In the genomic region with DNA sequence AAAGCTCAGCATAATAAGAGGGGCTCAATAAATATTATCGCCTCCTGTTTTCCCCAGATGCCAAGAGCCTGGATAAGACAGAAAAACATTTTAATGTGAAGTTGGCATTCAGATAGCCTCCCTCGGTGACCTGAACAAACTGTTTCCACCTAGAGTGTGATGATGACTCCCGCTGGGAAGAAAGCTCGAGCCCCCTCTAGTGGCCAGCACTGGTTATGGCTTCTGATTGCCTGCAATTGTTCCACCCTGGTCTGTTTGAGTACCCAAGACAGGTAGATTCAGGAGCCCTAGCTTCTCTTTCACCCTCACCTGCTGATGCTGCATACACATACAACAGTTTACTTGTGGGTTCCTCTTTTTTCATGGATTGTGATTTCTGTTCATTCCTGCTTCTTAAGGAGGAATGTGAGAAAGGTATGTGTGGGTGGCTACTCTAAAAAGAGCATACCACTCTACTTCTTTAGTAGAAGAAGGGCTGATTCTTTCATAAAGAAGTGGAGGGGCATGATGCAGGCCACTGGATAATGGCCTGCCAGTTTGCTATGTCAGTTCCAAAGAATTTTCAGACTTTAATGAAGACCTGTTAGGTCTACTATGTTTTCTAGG, we compare ENCODE assay signal across 8 cellular contexts. TPM values are rescaled to one million over a fixed set of nuclear protein-coding genes. Genes with fewer than 3 reads are reported as not detected.
DNase-seq lines count a peak whose midpoint lies in the region; ATAC-seq, FAIRE-seq and TF ChIP-seq lines count a peak whose summit lies in the region.

No MANE protein-coding gene starts in this region.

- no peak for TF ChIP-seq POLR2A in spleen (IDR thresholded peaks at IDR 0.05)

- H3K27me3 ChIP-seq in astrocyte (ENCODE audit: insufficient read depth, low read length) (no peaks in the 10 kb centered on the region), spleen (replicated peaks in 1 of 7) (no peaks in the 10 kb centered on the region)

- no peaks in the 10 kb centered on the region for H3K9me3 ChIP-seq in astrocyte (ENCODE audit: insufficient read depth, low read depth, low read length)
- H3K9me3 ChIP-seq in spleen: no peaks in the 10 kb centered on the region

- no peaks in the 10 kb centered on the region for H3K9me3 Mint-ChIP-seq in astrocyte (ENCODE audit: unreplicated experiment)

- peaks cover 4% of the 10 kb centered on the region for H3K4me1 Mint-ChIP-seq in astrocyte (ENCODE audit: low read depth, unreplicated experiment)

- H3K4me1 ChIP-seq in astrocyte (ENCODE audit: insufficient read depth, low read length) (peaks cover 2% of the 10 kb centered on the region), spleen (peaks cover 3 to 25% (median 6%) of the 10 kb centered on the region in 6 donors)

- no peaks in the 10 kb centered on the region for H3K27me3 Mint-ChIP-seq in astrocyte (ENCODE audit: low read depth, unreplicated experiment)

- no peak overlapping the region for H3K4me2 ChIP-seq in astrocyte (ENCODE audit: low read length)

- 10 to 17% (median 12%) methylated on average over 4 of the region's 4 CpGs for WGBS in spleen, 5 donors

- FAIRE-seq in astrocyte (lab: Jason Lieb, UNC): no peak

- no peak overlapping the region for H3K27ac Mint-ChIP-seq in astrocyte (ENCODE audit: unreplicated experiment)

- H3K36me3 Mint-ChIP-seq in astrocyte (ENCODE audit: low read depth, unreplicated experiment): peaks cover 16% of the 10 kb centered on the region

- peak; percentile 77 for DNase-seq in COLO668 (lab: John Stamatoyannopoulos, UW; ENCODE audit: unreplicated experiment)
- DNase-seq in NCI-H1105 (lab: John Stamatoyannopoulos, UW): peak; percentile 38
- peak; percentile 55 for DNase-seq in T1000 (lab: John Stamatoyannopoulos, UW)
- peak; percentile 13 for DNase-seq in astrocyte (ENCODE audit: low read depth)
- peak; percentile 55 to 73 for DNase-seq in hippocampal formation (lab: John Stamatoyannopoulos, UW)
- peak; percentile 91 for DNase-seq in spleen

- peaks cover 3% of the 10 kb centered on the region for H4K20me1 ChIP-seq in astrocyte (ENCODE audit: insufficient read depth, low read length)

- H3K4me3 ChIP-seq in astrocyte (ENCODE audit: insufficient read depth, low read depth, low read length) (no peak overlapping the region), spleen (no peak overlapping the region)

- intact Hi-C loops in spleen (cut with DNase I; ENCODE audit: low total_unique reads): loop anchor here (2.0 to 10.0 kb wide), 2 partner anchors 75 to 349 kb away; a partner anchor contains a TSS

- no peak overlapping the region for H2AFZ ChIP-seq in astrocyte (ENCODE audit: low read depth, low read length)

- H3K79me2 ChIP-seq in astrocyte (ENCODE audit: insufficient read depth, low read length): peaks cover 7% of the 10 kb centered on the region

- H3K36me3 ChIP-seq in astrocyte (ENCODE audit: insufficient read depth, low read length): peaks cover 35% of the 10 kb centered on the region
- peaks cover 0 to 82% (median 54%) of the 10 kb centered on the region in 6 donors for H3K36me3 ChIP-seq in spleen

- no peak overlapping the region for H3K4me3 Mint-ChIP-seq in astrocyte (ENCODE audit: unreplicated experiment)

- TF ChIP-seq CTCF in astrocyte (IDR thresholded peaks at IDR 0.05; ENCODE audit: insufficient read depth, low read depth, low read length) (peak; percentile 99), spleen (IDR thresholded peaks at IDR 0.05 in 8 of 11, conservative IDR thresholded peaks at IDR 0.05 in 3 of 11) (peak; percentile 81 to 97 (median 93))

- H3K9ac ChIP-seq in astrocyte (ENCODE audit: low read length): no peak overlapping the region

- ATAC-seq in GM21528 (IDR thresholded peaks at IDR 0.05; ENCODE audit: low FRiP score, unreplicated experiment) (peak; percentile 58), HG02938 (IDR thresholded peaks at IDR 0.05; ENCODE audit: unreplicated experiment) (no peak)

- H3K27ac ChIP-seq in astrocyte (ENCODE audit: low read depth, low read length) (no peak overlapping the region), spleen (no peak overlapping the region)

RNA-seq across cellular contexts. Expression of a gene that starts 6.4 kb away (rescaled TPM):
- total RNA-seq in astrocyte: 22.2 and 23.1 TPM in 2 replicates
- 1 to 10 TPM; 6.1 to 8.6 (median 7.1) TPM for total RNA-seq in spleen
- 10 to 100 TPM in 1 of 3 donors, 1 to 10 TPM in 2; 8.7 to 11.1 (median 9.4) TPM for polyA plus RNA-seq in spleen

RNA-seq across cellular contexts. Expression of a gene that starts 6.8 kb away (rescaled TPM):
- total RNA-seq in astrocyte: 24.0 and 27.9 TPM in 2 replicates
- total RNA-seq in spleen: 10 to 100 TPM; 23.5 to 44.1 (median 36.2) TPM
- polyA plus RNA-seq in spleen: 1 to 10 TPM; 4.5 to 7.1 (median 5.8) TPM

Comparison
In these comparisons a context has a peak if more than half of its experiments do, and no peak if none do; other contexts are left out.
1. DNase-seq: peak in every context shown above with its lines; median percentile 91 in spleen; 77 in COLO668; 64 in hippocampal formation; 55 in T1000; 38 in NCI-H1105; 13 in astrocyte.